Comparison of ENCODE assay signal across 31 cellular contexts in the genomic region with DNA sequence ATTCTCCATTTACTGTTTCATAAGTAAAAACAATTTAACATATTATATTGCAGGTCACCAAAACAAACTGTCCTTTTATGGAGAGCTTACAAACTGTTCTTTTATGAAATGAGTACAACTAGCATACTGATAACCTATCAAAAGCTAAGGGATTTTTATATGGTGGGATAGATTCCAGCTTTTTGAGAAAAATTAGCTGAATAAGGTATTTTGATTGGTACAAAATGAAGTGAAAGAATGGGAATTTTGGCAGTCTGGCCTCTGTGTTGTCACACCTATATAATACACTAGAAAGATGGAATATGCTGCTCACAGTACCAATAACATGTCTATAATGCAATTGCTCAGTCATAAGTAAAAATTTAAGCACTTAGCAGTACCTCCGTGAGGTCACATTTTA.
"Had no signal": no experiment of that assay in that cellular context is flagged by ENCODE, and none has a peak within 500 bp of the region (broad histone marks: within the 10 kb centered on the region; RNA-seq: fewer than 3 reads in every experiment).

No MANE protein-coding gene starts in this region.

- H3K27ac ChIP-seq: adrenal gland, body of pancreas, KMS-11, SJCRH30, SK-N-MC, WERI-Rb-1 had no signal

- H3K9me3 Mint-ChIP-seq: activated CD4-positive, alpha-beta T cell treated with anti-CD3 and anti-CD28 coated beads, Interleukin-2, amount 10 ng/mL, durations not matched to agents 24 days and 14 days; activated naive CD4-positive, alpha-beta T cell treated with anti-CD3 and anti-CD28 coated beads, Interleukin-2, amount 50 U/mL, for 72 hours had no signal

- H3K9me3 ChIP-seq: adrenal gland, body of pancreas, SJCRH30 had no signal

- H3K27me3 Mint-ChIP-seq: activated CD4-positive, alpha-beta T cell treated with anti-CD3 and anti-CD28 coated beads, Interleukin-2, amount 10 ng/mL, durations not matched to agents 24 days and 14 days; activated CD8-positive, alpha-beta memory T cell treated with anti-CD3 and anti-CD28 coated beads, Interleukin-2, amount 10 ng/mL, durations not matched to agents 7 days and 5 days had no signal

- H3K36me3 Mint-ChIP-seq: activated naive CD4-positive, alpha-beta T cell treated with anti-CD3 and anti-CD28 coated beads, Interleukin-2, amount 50 U/mL, for 72 hours had no signal

- H3K27me3 ChIP-seq: adrenal gland, body of pancreas, SJCRH30 had no signal

- ATAC-seq: activated CD8-positive, alpha-beta memory T cell treated with anti-CD3 and anti-CD28 coated beads, Interleukin-2, amount 10 ng/mL, durations not matched to agents 7 days and 5 days; activated naive CD4-positive, alpha-beta T cell treated with anti-CD3 and anti-CD28 coated beads, Interleukin-2, amount 50 U/mL, for 72 hours; body of pancreas; Panc1 had no signal

- DNase-seq: activated CD4-positive, alpha-beta T cell treated with anti-CD3 and anti-CD28 coated beads, Interleukin-2, amount 10 ng/mL, durations not matched to agents 24 days and 14 days; activated CD4-positive, alpha-beta T cell treated with anti-CD3 and anti-CD28 coated beads, Interleukin-2, amount 50 U/mL, for 48 hours; activated CD4-positive, CD25-positive, alpha-beta regulatory T cell; activated CD8-positive, alpha-beta memory T cell treated with anti-CD3 and anti-CD28 coated beads for 24 hours; activated CD8-positive, alpha-beta memory T cell treated with anti-CD3 and anti-CD28 coated beads, Interleukin-2, amount 10 ng/mL, durations not matched to agents 7 days and 5 days; activated CD8-positive, alpha-beta memory T cell treated with anti-CD3 and anti-CD28 coated beads, Interleukin-2, amount 50 U/mL, for 48 hours; activated effector memory CD4-positive, alpha-beta T cell treated with anti-CD3 and anti-CD28 coated beads, Interleukin-2, amount 50 U/mL, for 16 hours; activated naive CD4-positive, alpha-beta T cell; activated T-cell treated with anti-CD3 and anti-CD28 coated beads, Interleukin-2, amount 50 U/mL, for 48 hours; adrenal gland; body of pancreas; cerebellar nuclear complex; NCI-H1105; NCI-H1417 treated with DMSO at 0.1 percent for 48 hours; NCI-H187 treated with DMSO at 0.1 percent for 48 hours; NCI-H2081; NCI-H226; NCI-H446 treated with DMSO at 0.1 percent for 48 hours; NCI-H524; NCI-H69; NCI-H82; SHP77; SJCRH30; T1000; WERI-Rb-1 had no signal

- FAIRE-seq: astrocyte, bronchial epithelial cell had no signal

- H3K4me3 ChIP-seq: adrenal gland, body of pancreas, SJCRH30, SK-N-MC had no signal

- H3K27ac Mint-ChIP-seq: activated CD4-positive, alpha-beta T cell treated with anti-CD3 and anti-CD28 coated beads, Interleukin-2, amount 10 ng/mL, durations not matched to agents 24 days and 14 days; activated CD8-positive, alpha-beta memory T cell treated with anti-CD3 and anti-CD28 coated beads, Interleukin-2, amount 10 ng/mL, durations not matched to agents 7 days and 5 days; activated naive CD4-positive, alpha-beta T cell treated with anti-CD3 and anti-CD28 coated beads, Interleukin-2, amount 50 U/mL, for 72 hours had no signal

- H3K9ac ChIP-seq: KMS-11 had no signal

- H3K4me3 Mint-ChIP-seq: activated CD4-positive, alpha-beta T cell treated with anti-CD3 and anti-CD28 coated beads, Interleukin-2, amount 10 ng/mL, durations not matched to agents 24 days and 14 days; activated CD8-positive, alpha-beta memory T cell treated with anti-CD3 and anti-CD28 coated beads, Interleukin-2, amount 10 ng/mL, durations not matched to agents 7 days and 5 days had no signal
